In genomic region chr22:42622061-42622710, GRCh38 we compare ENCODE assay signal across 11 cellular contexts. TPM values are rescaled to one million over a fixed set of nuclear protein-coding genes. Genes with fewer than 3 reads are reported as not detected.
A peak's percentile ranks its signal among the peaks of the same experiment; 100 is the strongest.
DNase-seq lines count a peak whose midpoint lies in the region; ATAC-seq and TF ChIP-seq lines count a peak whose summit lies in the region.
"Had no signal": no experiment of that assay in that cellular context is flagged by ENCODE, and none has a peak within 500 bp of the region (broad histone marks: within the 10 kb centered on the region; RNA-seq: fewer than 3 reads in every experiment).

No MANE protein-coding gene starts in this region.

- H3K27ac Mint-ChIP-seq in T-helper 17 cell, result peak overlapping the region; percentile 62

- no peaks in the 10 kb centered on the region for H3K27me3 Mint-ChIP-seq in T-helper 17 cell
- H3K27me3 Mint-ChIP-seq: activated naive CD4-positive, alpha-beta T cell treated with anti-CD3 and anti-CD28 coated beads, Interleukin-2, amount 50 U/mL, for 24 hours had no signal

- H3K4me1 ChIP-seq in hepatocyte (ENCODE audit: insufficient read depth) (no peaks in the 10 kb centered on the region), subcutaneous abdominal adipose tissue (ENCODE audit: control insufficient read depth in 5 of 5, insufficient read depth in 5 of 5, low read length in 5 of 5) (peaks cover 3 to 28% (median 21%) of the 10 kb centered on the region in 5 donors)
- H3K4me1 ChIP-seq: breast epithelium had no signal

- H3K4me2 ChIP-seq in hepatocyte, result no peak overlapping the region
- H3K4me2 ChIP-seq: PC-9 had no signal

- H3K4me3 Mint-ChIP-seq in T-helper 17 cell, result peak overlapping the region; percentile 28
- H3K4me3 Mint-ChIP-seq: activated naive CD4-positive, alpha-beta T cell treated with anti-CD3 and anti-CD28 coated beads, Interleukin-2, amount 50 U/mL, for 24 hours had no signal

- peaks cover 8% of the 10 kb centered on the region for H3K4me1 Mint-ChIP-seq in T-helper 17 cell

- no peak overlapping the region for H2AFZ ChIP-seq in hepatocyte
- H2AFZ ChIP-seq: PC-9 had no signal

- H3K27ac ChIP-seq in hepatocyte, result peak overlapping the region; percentile 48
- peak overlapping the region; percentile 41 for H3K27ac ChIP-seq in subcutaneous abdominal adipose tissue (ENCODE audit: low read depth, low read length)
- H3K27ac ChIP-seq: PC-9 had no signal

- H3K36me3 Mint-ChIP-seq in T-helper 17 cell (ENCODE audit: low read depth), result no peaks in the 10 kb centered on the region
- H3K36me3 Mint-ChIP-seq: activated naive CD4-positive, alpha-beta T cell treated with anti-CD3 and anti-CD28 coated beads, Interleukin-2, amount 50 U/mL, for 24 hours had no signal

- no peak for TF ChIP-seq CTCF in hepatocyte (IDR thresholded peaks at IDR 0.05; ENCODE audit: poor library complexity)

- H4K20me1 ChIP-seq in hepatocyte (ENCODE audit: insufficient read depth, poor library complexity, severe bottlenecking), result no peaks in the 10 kb centered on the region

- peak; percentile 33 for DNase-seq in ELF-1 (ENCODE audit: low read depth, low spot score)
- no peak for DNase-seq in T-helper 17 cell
- DNase-seq in hepatocyte (ENCODE audit: low spot score), result no peak
- no peak for DNase-seq in CD1c-positive myeloid dendritic cell (ENCODE audit: extremely low spot score)
- no peak for DNase-seq in stimulated activated CD4-positive, alpha-beta T cell treated with anti-CD3 and anti-CD28 coated beads, Interleukin-2, amount 100 ng/mL, for 24 hours
- DNase-seq: NCI-H2029 treated with DMSO at 0.1 percent for 48 hours had no signal

- H3K9me2 ChIP-seq in hepatocyte (replicated peaks; ENCODE audit: insufficient read depth), result no peaks in the 10 kb centered on the region

- no peak overlapping the region for H3K9ac ChIP-seq in subcutaneous abdominal adipose tissue (ENCODE audit: low read length in 5 of 5)

- H3K4me3 ChIP-seq in hepatocyte (no peak overlapping the region), subcutaneous abdominal adipose tissue (ENCODE audit: low read depth in 1 of 5, low read length in 5 of 5) (no peak overlapping the region)
- H3K4me3 ChIP-seq: breast epithelium, PC-9 had no signal

- ATAC-seq in T-helper 17 cell (no peak), GM21515 (IDR thresholded peaks at IDR 0.05; ENCODE audit: unreplicated experiment) (no peak)

- H3K9me3 ChIP-seq in T-helper 17 cell (ENCODE audit: control insufficient read depth, low read length, poor library complexity, severe bottlenecking) (no peaks in the 10 kb centered on the region), hepatocyte (ENCODE audit: low read depth) (no peaks in the 10 kb centered on the region), subcutaneous abdominal adipose tissue (ENCODE audit: control insufficient read depth in 5 of 5, low read length in 5 of 5) (peaks cover 0 to under 1% (median 0%) of the 10 kb centered on the region in 5 donors)
- H3K9me3 ChIP-seq: breast epithelium had no signal

- no peaks in the 10 kb centered on the region for H3K79me2 ChIP-seq in hepatocyte

- H3K36me3 ChIP-seq in hepatocyte (replicated peaks; ENCODE audit: insufficient read depth, low read depth) (no peaks in the 10 kb centered on the region), subcutaneous abdominal adipose tissue (ENCODE audit: control insufficient read depth in 5 of 5, insufficient read depth in 5 of 5, low read length in 5 of 5) (peaks cover 0 to 68% (median 62%) of the 10 kb centered on the region in 5 donors)

- 88% methylated on average over 20 of the region's 20 CpGs for WGBS in hepatocyte (ENCODE audit: low lambda C conversion rate, missing lambda C conversion rate)

- H3K27me3 ChIP-seq in hepatocyte (no peaks in the 10 kb centered on the region), subcutaneous abdominal adipose tissue (ENCODE audit: control insufficient read depth in 5 of 5, insufficient read depth in 4 of 5, low read length in 5 of 5) (peaks cover 0 to 2% (median 0%) of the 10 kb centered on the region in 5 donors)
- H3K27me3 ChIP-seq: breast epithelium had no signal

RNA-seq across cellular contexts. Expression of gene POLDIP3, which starts 7.5 kb away (rescaled TPM):
- total RNA-seq in T-helper 17 cell, result 10 to 100 TPM; 70.3 to 71.2 TPM
- total RNA-seq in hepatocyte, result 31.4 and 39.2 TPM in 2 replicates
- polyA plus RNA-seq in hepatocyte, result 39.4 and 40.3 TPM in 2 replicates

RNA-seq across cellular contexts. Expression of gene ATP5MGL, which starts 18.2 kb away (rescaled TPM):
- total RNA-seq in T-helper 17 cell (1 to 10 TPM; 3.9 to 4.5 TPM), hepatocyte (0.33 TPM in 1 of 2 replicates, not detected in the other)
- polyA plus RNA-seq in hepatocyte, result 0.60 TPM in 1 of 2 replicates, not detected in the other

RNA-seq across cellular contexts. Expression of gene CYB5R3, which starts 27.0 kb away (rescaled TPM):
- total RNA-seq in T-helper 17 cell (10 to 100 TPM; 44.8 to 80.7 TPM), hepatocyte (119 and 136 TPM in 2 replicates)
- 407 and 438 TPM in 2 replicates for polyA plus RNA-seq in hepatocyte
